25 cellular contexts compared by ENCODE assay signal in genomic region chr4:147769386-147769785, GRCh38. TPM values are rescaled to one million over a fixed set of nuclear protein-coding genes. Genes with fewer than 3 reads are reported as not detected.
DNase-seq lines count a peak whose midpoint lies in the region.
"Had no signal": no experiment of that assay in that cellular context is flagged by ENCODE, and none has a peak within 500 bp of the region (broad histone marks: within the 10 kb centered on the region; RNA-seq: fewer than 3 reads in every experiment).

No MANE protein-coding gene starts in this region.

- H3K9ac ChIP-seq in GM23248, result no peak overlapping the region
- H3K9ac ChIP-seq: parathyroid adenoma had no signal

- in situ Hi-C loops in GM23248 (cut with MboI), result no loop called here

- DNase-seq in A172 (ENCODE audit: low spot score) (peak; percentile 61), GM23248 (peak; percentile 29), amniotic epithelial cell (ENCODE audit: low read depth) (peak; percentile 45), glomerular visceral epithelial cell (ENCODE audit: extremely low spot score) (peak; percentile 43), NCI-H748 (lab: John Stamatoyannopoulos, UW; ENCODE audit: unreplicated experiment) (no peak), NCI-H446 (lab: John Stamatoyannopoulos, UW) (no peak), anterior cingulate cortex (lab: John Stamatoyannopoulos, UW) (no peak)
- DNase-seq: activated CD4-positive, alpha-beta T cell treated with anti-CD3 and anti-CD28 coated beads, Interleukin-2, amount 50 U/mL, for 4 hours; activated naive CD4-positive, alpha-beta T cell; aorta; effector CD4-positive, alpha-beta T cell; esophagus squamous epithelium; left colon; MG63; naive thymus-derived CD4-positive, alpha-beta T cell; NCI-H1436; NCI-H2107; NCI-H524; RPMI8226; stimulated activated CD8-positive, alpha-beta memory T cell treated with anti-CD3 and anti-CD28 coated beads, Interleukin-4, amount 100 ng/mL, for 48 hours; substantia nigra; WERI-Rb-1 had no signal

- 74 to 75% methylated on average over 4 of the region's 4 CpGs for WGBS in GM23248 (ENCODE audit: low coverage in 1 of 2, low lambda C conversion rate in 2 of 2, missing lambda C conversion rate in 2 of 2), 2 experiments

- no peak overlapping the region for H3K4me3 ChIP-seq in GM23248
- H3K4me3 ChIP-seq: esophagus squamous epithelium, HAP-1, MG63 had no signal

- no peaks in the 10 kb centered on the region for H3K27me3 ChIP-seq in GM23248 (replicated peaks; ENCODE audit: insufficient read depth)
- H3K27me3 ChIP-seq: esophagus squamous epithelium, MG63 had no signal

- H3K27ac ChIP-seq in GM23248, result no peak overlapping the region
- H3K27ac ChIP-seq: C4-2B, esophagus squamous epithelium, parathyroid adenoma, WERI-Rb-1 had no signal

- H3K9me3 ChIP-seq in GM23248 (ENCODE audit: low read depth), result no peaks in the 10 kb centered on the region
- H3K9me3 ChIP-seq: esophagus squamous epithelium, HAP-1, MG63 had no signal

- H3K4me2 ChIP-seq in GM23248 (ENCODE audit: unreplicated experiment), result no peak overlapping the region

- H3K4me1 ChIP-seq in GM23248 (ENCODE audit: insufficient read depth), result peaks cover 51% of the 10 kb centered on the region
- H3K4me1 ChIP-seq: HAP-1, parathyroid adenoma had no signal

- H3K9me2 ChIP-seq in GM23248 (ENCODE audit: insufficient read depth), result no peaks in the 10 kb centered on the region

- H2AFZ ChIP-seq in GM23248, result no peak overlapping the region
- H2AFZ ChIP-seq: parathyroid adenoma had no signal

- H3F3A ChIP-seq in GM23248 (ENCODE audit: insufficient read depth), result peaks cover 47% of the 10 kb centered on the region

- H3K36me3 ChIP-seq in GM23248 (ENCODE audit: low read depth), result no peaks in the 10 kb centered on the region
- H3K36me3 ChIP-seq: esophagus squamous epithelium, HAP-1, MG63 had no signal

- H3K79me2 ChIP-seq in GM23248 (ENCODE audit: insufficient read depth), result peaks cover 82% of the 10 kb centered on the region

- H4K20me1 ChIP-seq in GM23248 (ENCODE audit: insufficient read depth), result no peaks in the 10 kb centered on the region

RNA-seq across cellular contexts. Expression of gene ARHGAP10, which starts 37.5 kb away (rescaled TPM):
- total RNA-seq in A172 (2014; rRNA removed; shearing (Covaris generic)), result 9.1 and 10.3 TPM in 2 replicates
- 21.0 and 24.8 TPM in 2 replicates for total RNA-seq in GM23248 (2014; rRNA removed; shearing (Covaris generic))
- polyA plus RNA-seq in GM23248 (2016; fragmentation: Nextera tagmentation; extraction: Ambion mirVana), result 17.0 and 19.5 TPM in 2 replicates

Comparison
In these comparisons a context has a peak if more than half of its experiments do, and no peak if none do; other contexts are left out.
1. DNase-seq: peak in A172 (single experiment), GM23248 (single experiment), amniotic epithelial cell (single experiment) and glomerular visceral epithelial cell (single experiment); none in NCI-H748 (single experiment), NCI-H446 (0 of 2) and anterior cingulate cortex (0 of 58).